ENCODE assay signal across 8 cellular contexts in genomic region chrX:47560831-47561652, GRCh38. TPM values are rescaled to one million over a fixed set of nuclear protein-coding genes. Genes with fewer than 3 reads are reported as not detected.
DNase-seq lines count a peak whose midpoint lies in the region; ATAC-seq and TF ChIP-seq lines count a peak whose summit lies in the region.

TSS of gene ARAF (plus strand) at chrX:47561205. CDS start at chrX:47562968, 1,763 bp downstream.

- peak in 1 of 2 donors; percentile 67 for TF ChIP-seq POLR2A in uterus (IDR thresholded peaks at IDR 0.05)

- intact Hi-C loops in ascending aorta (cut with DNase I), result loop anchor here (1.0 to 10.0 kb wide), 4 partner anchors 21 to 274 kb away; partner anchors contain the start of genes ELK1, TIMP1 and ZNF81
- intact Hi-C loops in uterus (cut with DNase I; ENCODE audit: low total_unique reads), result no loop called here

- TF ChIP-seq CTCF in ascending aorta (IDR thresholded peaks at IDR 0.05), result no peak
- no peak for TF ChIP-seq CTCF in right atrium auricular region (IDR thresholded peaks at IDR 0.05)
- peak in 1 of 4 experiments; percentile 23 for TF ChIP-seq CTCF in uterus (IDR thresholded peaks at IDR 0.05)

- peaks cover 6 to 11% of the 10 kb centered on the region in 2 donors for H3K36me3 ChIP-seq in ascending aorta
- peaks cover 15% of the 10 kb centered on the region for H3K36me3 ChIP-seq in right atrium auricular region
- no peaks in the 10 kb centered on the region for H3K36me3 ChIP-seq in uterus

- DNase-seq in NCI-H1930 (lab: John Stamatoyannopoulos, UW) (peak; percentile 97 to 98), ascending aorta (ENCODE audit: low spot score in 2 of 2) (peak; percentile 95 to 98), right atrium auricular region (ENCODE audit: low spot score) (peak; percentile 98), pulmonary artery endothelial cell (ENCODE audit: low read depth, low spot score) (peak; percentile 94), uterus (peak; percentile 96 to 98)
- peak; percentile 94 for DNase-seq in T-helper 2 cell treated with Interferon-gamma antibody and Interleukin-4, amounts not matched to agents 5 μg/mL and 100 μg/mL, for 36 hours (ENCODE audit: low spot score)

- H3K4me3 ChIP-seq in ascending aorta (peak within 1 kb of the TSS; percentile 53 to 63), right atrium auricular region (peak within 1 kb of the TSS; percentile 59 to 75), uterus (peak within 1 kb of the TSS; percentile 52 to 58)

- no peaks in the 10 kb centered on the region for H3K27me3 Mint-ChIP-seq in T-helper 2 cell treated with Interferon-gamma antibody and Interleukin-4, amounts not matched to agents 5 μg/mL and 100 μg/mL, for 36 hours (ENCODE audit: low read depth)

- H3K9me3 ChIP-seq in ascending aorta (no peaks in the 10 kb centered on the region), right atrium auricular region (no peaks in the 10 kb centered on the region), uterus (no peaks in the 10 kb centered on the region)

- peaks cover 19% of the 10 kb centered on the region for H3K36me3 Mint-ChIP-seq in T-helper 2 cell treated with Interferon-gamma antibody and Interleukin-4, amounts not matched to agents 5 μg/mL and 100 μg/mL, for 36 hours (ENCODE audit: low read depth)

- peaks cover 30% of the 10 kb centered on the region for H3K4me1 Mint-ChIP-seq in T-helper 2 cell treated with Interferon-gamma antibody and Interleukin-4, amounts not matched to agents 5 μg/mL and 100 μg/mL, for 36 hours (ENCODE audit: low read depth)

- H3K4me3 Mint-ChIP-seq in T-helper 2 cell treated with Interferon-gamma antibody and Interleukin-4, amounts not matched to agents 5 μg/mL and 100 μg/mL, for 36 hours, result peak within 1 kb of the TSS; percentile 96

- peak within 1 kb of the TSS; percentile 99 for H3K27ac Mint-ChIP-seq in T-helper 2 cell treated with Interferon-gamma antibody and Interleukin-4, amounts not matched to agents 5 μg/mL and 100 μg/mL, for 36 hours

- peak; percentile 89 for ATAC-seq in GM18502 (IDR thresholded peaks at IDR 0.05; ENCODE audit: poor library complexity, unreplicated experiment)
- peak; percentile 79 for ATAC-seq in HG02970 (IDR thresholded peaks at IDR 0.05; ENCODE audit: low FRiP score, unreplicated experiment)

- no peaks in the 10 kb centered on the region for H3K9me3 Mint-ChIP-seq in T-helper 2 cell treated with Interferon-gamma antibody and Interleukin-4, amounts not matched to agents 5 μg/mL and 100 μg/mL, for 36 hours

- H3K4me1 ChIP-seq in ascending aorta (peaks cover 0 to 6% of the 10 kb centered on the region in 2 donors), right atrium auricular region (peaks cover 0 to 17% of the 10 kb centered on the region in 2 donors), uterus (no peaks in the 10 kb centered on the region)

- H3K27me3 ChIP-seq in ascending aorta (no peaks in the 10 kb centered on the region), right atrium auricular region (no peaks in the 10 kb centered on the region), uterus (no peaks in the 10 kb centered on the region)

- peak within 1 kb of the TSS; percentile 85 to 95 for H3K27ac ChIP-seq in ascending aorta
- peak within 1 kb of the TSS; percentile 94 to 97 for H3K27ac ChIP-seq in right atrium auricular region
- peak within 1 kb of the TSS; percentile 92 to 95 for H3K27ac ChIP-seq in uterus

RNA-seq across cellular contexts. Expression of gene ARAF, which starts in this region (rescaled TPM):
- 56.1 TPM for total RNA-seq in ascending aorta
- total RNA-seq in right atrium auricular region, result 10 to 100 TPM; 41.7 to 53.9 TPM
- 10.6 and 16.6 TPM in 2 replicates for total RNA-seq in pulmonary artery endothelial cell
- total RNA-seq in uterus, result 10 to 100 TPM in 3 of 4 donors, 1 to 10 TPM in 1; 5.6 to 65.6 (median 17.6) TPM

Comparison
In these comparisons a context has a peak if more than half of its experiments do, and no peak if none do; other contexts are left out.
1. Peak in every context shown above with its lines: DNase-seq, ATAC-seq, H3K4me3 ChIP-seq and H3K27ac ChIP-seq.